In the genomic region with DNA sequence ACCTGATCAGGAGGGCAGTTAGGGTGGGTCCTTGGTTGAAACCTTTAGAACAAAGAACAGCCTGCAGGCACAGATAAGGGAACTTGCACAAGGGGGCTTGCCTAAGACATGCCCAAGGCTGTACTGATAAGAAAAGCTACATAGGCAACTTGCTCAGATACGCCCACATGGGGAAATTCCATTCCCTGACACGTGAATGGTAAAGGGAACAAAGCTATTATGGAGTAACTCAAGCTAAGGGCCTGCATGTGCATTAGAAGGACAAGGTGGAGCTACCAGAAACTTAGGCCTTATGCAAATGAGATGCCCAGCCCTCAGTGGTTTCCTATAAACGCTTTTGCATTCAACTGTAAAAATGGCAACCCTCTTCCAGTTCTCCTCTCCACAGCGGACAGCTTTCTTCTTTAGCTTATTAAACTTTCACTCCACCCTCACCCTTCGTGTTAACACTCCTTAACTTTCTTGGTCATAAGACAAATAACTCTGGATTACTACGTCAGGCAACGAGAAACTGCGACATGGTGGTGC, we compare ENCODE assay signal across 18 cellular contexts.
DNase-seq lines count a peak whose midpoint lies in the region; ATAC-seq and TF ChIP-seq lines count a peak whose summit lies in the region.
"Had no signal": no experiment of that assay in that cellular context is flagged by ENCODE, and none has a peak within 500 bp of the region (broad histone marks: within the 10 kb centered on the region; RNA-seq: fewer than 3 reads in every experiment).

No MANE protein-coding gene starts in this region.

- WGBS in endodermal cell (ENCODE audit: insufficient coverage in 1 of 2, insufficient read length in 1 of 2), 2 experiments: 73 to 88% methylated on average over 5 to 8 of the region's 8 CpGs

- H3K36me3 ChIP-seq in endodermal cell (ENCODE audit: control insufficient read depth, insufficient read depth, low read length): no peaks in the 10 kb centered on the region
- H3K36me3 ChIP-seq in neural progenitor cell: no peaks in the 10 kb centered on the region
- H3K36me3 ChIP-seq: prostate gland had no signal

- H3K9me3 ChIP-seq in endodermal cell (ENCODE audit: control insufficient read depth, low read length): no peaks in the 10 kb centered on the region
- H3K9me3 ChIP-seq in neural progenitor cell (ENCODE audit: low read depth): no peaks in the 10 kb centered on the region
- H3K9me3 ChIP-seq: prostate gland had no signal

- H3K27me3 Mint-ChIP-seq in endodermal cell (ENCODE audit: insufficient read depth) (no peaks in the 10 kb centered on the region), neural progenitor cell (ENCODE audit: insufficient read depth, low read depth) (peaks cover 10% of the 10 kb centered on the region)
- H3K27me3 Mint-ChIP-seq in activated CD8-positive, alpha-beta T cell treated with anti-CD3 and anti-CD28 coated beads for 36 hours: peaks cover 1% of the 10 kb centered on the region
- H3K27me3 Mint-ChIP-seq: memory B cell had no signal

- TF ChIP-seq CTCF in endodermal cell (conservative IDR thresholded peaks at IDR 0.05): no peak
- no peak for TF ChIP-seq CTCF in neural progenitor cell (IDR thresholded peaks at IDR 0.05)
- no peak for TF ChIP-seq CTCF in activated CD8-positive, alpha-beta T cell treated with anti-CD3 and anti-CD28 coated beads for 36 hours (IDR thresholded peaks at IDR 0.05)
- no peak for TF ChIP-seq CTCF in GM10248 (IDR thresholded peaks at IDR 0.05; ENCODE audit: control extremely low read depth, extremely low read depth, low read depth, missing control alignments)

- ATAC-seq in activated CD8-positive, alpha-beta T cell treated with anti-CD3 and anti-CD28 coated beads for 36 hours: no peak
- ATAC-seq: esophagus mucosa; stimulated activated effector memory CD8-positive, alpha-beta T cell treated with anti-CD3 and anti-CD28 coated beads, Interleukin-12 subunit alpha, Interleukin-12 subunit beta, amount 100 ng/mL, for 72 hours had no signal

- POLR2A ChIA-PET in activated CD8-positive, alpha-beta T cell treated with anti-CD3 and anti-CD28 coated beads for 36 hours (lab: Charles Lee): no interaction called here
- POLR2A ChIA-PET in GM10248 (lab: Yijun Ruan, JAX): no interaction called here

- peak overlapping the region; percentile 79 for H2AFZ ChIP-seq in neural progenitor cell (replicated peaks)

- intact Hi-C loops in posterior vena cava (cut with DNase I): no loop called here
- intact Hi-C loops in activated CD8-positive, alpha-beta T cell treated with anti-CD3 and anti-CD28 coated beads for 36 hours (cut with micrococcal nuclease): no loop called here

- H3K4me1 Mint-ChIP-seq in endodermal cell (peaks cover 6% of the 10 kb centered on the region), neural progenitor cell (peaks cover 3% of the 10 kb centered on the region)
- H3K4me1 Mint-ChIP-seq in activated CD8-positive, alpha-beta T cell treated with anti-CD3 and anti-CD28 coated beads for 36 hours (ENCODE audit: low read depth): no peaks in the 10 kb centered on the region
- H3K4me1 Mint-ChIP-seq: memory B cell; stimulated activated effector memory CD8-positive, alpha-beta T cell treated with anti-CD3 and anti-CD28 coated beads, Interleukin-12 subunit alpha, Interleukin-12 subunit beta, amount 100 ng/mL, for 72 hours had no signal

- H3K36me3 Mint-ChIP-seq in endodermal cell (ENCODE audit: low read depth): no peaks in the 10 kb centered on the region
- H3K36me3 Mint-ChIP-seq in neural progenitor cell: no peaks in the 10 kb centered on the region
- no peaks in the 10 kb centered on the region for H3K36me3 Mint-ChIP-seq in activated CD8-positive, alpha-beta T cell treated with anti-CD3 and anti-CD28 coated beads for 36 hours (ENCODE audit: low read depth)
- H3K36me3 Mint-ChIP-seq: stimulated activated effector memory CD8-positive, alpha-beta T cell treated with anti-CD3 and anti-CD28 coated beads, Interleukin-12 subunit alpha, Interleukin-12 subunit beta, amount 100 ng/mL, for 72 hours had no signal

- H3K27me3 ChIP-seq in endodermal cell (ENCODE audit: control insufficient read depth, insufficient read depth, low read length, poor library complexity, severe bottlenecking): no peaks in the 10 kb centered on the region
- H3K27me3 ChIP-seq in neural progenitor cell: no peaks in the 10 kb centered on the region

- H3K4me1 ChIP-seq in endodermal cell (ENCODE audit: control insufficient read depth, insufficient read depth, low read length): peaks cover 3% of the 10 kb centered on the region
- H3K4me1 ChIP-seq in neural progenitor cell: peaks cover 11% of the 10 kb centered on the region
- H3K4me1 ChIP-seq: prostate gland had no signal

- H3K4me2 ChIP-seq in neural progenitor cell: no peak overlapping the region

- H3K79me2 ChIP-seq in neural progenitor cell (ENCODE audit: low read depth): no peaks in the 10 kb centered on the region

- H3K9me3 Mint-ChIP-seq in endodermal cell (no peaks in the 10 kb centered on the region), neural progenitor cell (no peaks in the 10 kb centered on the region)
- H3K9me3 Mint-ChIP-seq in activated CD8-positive, alpha-beta T cell treated with anti-CD3 and anti-CD28 coated beads for 36 hours: no peaks in the 10 kb centered on the region
- H3K9me3 Mint-ChIP-seq: T-helper 1 cell treated with Interleukin-12 subunit alpha and Interleukin-12 subunit beta and Interleukin-4 antibody, amounts not matched to agents 30 μg/mL and 1 μg/mL, for 36 hours had no signal

- H3F3A ChIP-seq in neural progenitor cell (ENCODE audit: low read depth): no peaks in the 10 kb centered on the region

- no peak overlapping the region for H3K9ac ChIP-seq in endodermal cell (ENCODE audit: extremely low read depth, low read length, poor library complexity, severe bottlenecking)
- H3K9ac ChIP-seq in neural progenitor cell: no peak overlapping the region

- H3K27ac Mint-ChIP-seq in endodermal cell (no peak overlapping the region), neural progenitor cell (no peak overlapping the region)
- H3K27ac Mint-ChIP-seq in activated CD8-positive, alpha-beta T cell treated with anti-CD3 and anti-CD28 coated beads for 36 hours: no peak overlapping the region
- H3K27ac Mint-ChIP-seq: memory B cell; stimulated activated effector memory CD8-positive, alpha-beta T cell treated with anti-CD3 and anti-CD28 coated beads, Interleukin-12 subunit alpha, Interleukin-12 subunit beta, amount 100 ng/mL, for 72 hours; T-helper 1 cell treated with Interleukin-12 subunit alpha and Interleukin-12 subunit beta and Interleukin-4 antibody, amounts not matched to agents 30 μg/mL and 1 μg/mL, for 36 hours had no signal

- CTCF ChIA-PET in activated CD8-positive, alpha-beta T cell treated with anti-CD3 and anti-CD28 coated beads for 36 hours (lab: Charles Lee): no interaction called here
- CTCF ChIA-PET in GM10248 (lab: Yijun Ruan, JAX): interaction anchor here (1.3 kb wide), 1 partner anchor 16 kb away, joined by 3 read pairs; no protein-coding TSS in a partner anchor

- DNase-seq in ELF-1 (ENCODE audit: low read depth, low spot score) (peak; percentile 86), NCI-H226 (peak; percentile 80), endodermal cell (peak; percentile 56), neural progenitor cell (ENCODE audit: low spot score) (no peak), posterior vena cava (ENCODE audit: low spot score) (no peak), NCI-H748 (lab: John Stamatoyannopoulos, UW; ENCODE audit: unreplicated experiment) (no peak), GM10248 (ENCODE audit: extremely low spot score) (no peak)
- no peak for DNase-seq in activated CD8-positive, alpha-beta T cell treated with anti-CD3 and anti-CD28 coated beads for 36 hours
- DNase-seq: activated CD4-positive, alpha-beta T cell treated with anti-CD3 and anti-CD28 coated beads, Interleukin-2, amount 50 U/mL, for 4 hours; activated gamma-delta T cell; cerebellar nuclear complex; DND-41; stimulated activated CD4-positive, alpha-beta T cell treated with anti-CD3 and anti-CD28 coated beads, Interleukin-4, amount 100 ng/mL, for 1 hour had no signal

- no peaks in the 10 kb centered on the region for H4K20me1 ChIP-seq in neural progenitor cell (ENCODE audit: low read depth)

- H3K27ac ChIP-seq in endodermal cell (ENCODE audit: low read depth, low read length) (no peak overlapping the region), neural progenitor cell (no peak overlapping the region)
- H3K27ac ChIP-seq: prostate gland had no signal

- H3K4me3 ChIP-seq in endodermal cell (ENCODE audit: low read length) (no peak overlapping the region), neural progenitor cell (no peak overlapping the region)
- H3K4me3 ChIP-seq: prostate gland had no signal

- H3K4me3 Mint-ChIP-seq in endodermal cell: no peak overlapping the region
- no peak overlapping the region for H3K4me3 Mint-ChIP-seq in neural progenitor cell
- no peak overlapping the region for H3K4me3 Mint-ChIP-seq in activated CD8-positive, alpha-beta T cell treated with anti-CD3 and anti-CD28 coated beads for 36 hours
- H3K4me3 Mint-ChIP-seq: memory B cell; stimulated activated effector memory CD8-positive, alpha-beta T cell treated with anti-CD3 and anti-CD28 coated beads, Interleukin-12 subunit alpha, Interleukin-12 subunit beta, amount 100 ng/mL, for 72 hours; T-helper 1 cell treated with Interleukin-12 subunit alpha and Interleukin-12 subunit beta and Interleukin-4 antibody, amounts not matched to agents 30 μg/mL and 1 μg/mL, for 36 hours had no signal

Comparison
In these comparisons a context has a peak if more than half of its experiments do, and no peak if none do; other contexts are left out.
1. DNase-seq: peak in ELF-1 (single experiment), NCI-H226 (single experiment) and endodermal cell (single experiment); none in neural progenitor cell (single experiment), posterior vena cava (single experiment), activated CD8-positive, alpha-beta T cell treated with anti-CD3 and anti-CD28 coated beads for 36 hours (single experiment), NCI-H748 (single experiment) and GM10248 (single experiment).